ENCODE assay signal across 14 cellular contexts in the genomic region with DNA sequence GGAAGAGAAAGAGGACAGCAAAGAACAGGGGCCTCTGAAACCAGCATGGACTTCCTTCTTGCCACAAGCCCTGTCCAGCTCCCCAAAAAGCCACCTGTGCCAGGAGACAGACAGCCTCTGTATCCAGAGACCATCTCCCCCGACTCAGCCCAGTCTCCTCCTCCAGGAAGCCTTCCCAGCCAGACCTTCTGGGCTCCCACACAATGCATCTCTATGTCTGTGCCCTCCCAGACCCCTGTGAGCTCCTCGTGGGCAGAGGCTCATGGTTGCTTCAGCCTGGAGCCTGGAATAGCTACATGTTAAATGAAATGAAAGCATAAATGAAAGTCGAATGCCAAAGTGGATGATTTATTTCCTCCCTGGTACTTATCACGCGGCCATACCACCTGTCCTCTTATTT.
DNase-seq lines count a peak whose midpoint lies in the region; ATAC-seq and TF ChIP-seq lines count a peak whose summit lies in the region.
"Had no signal": no experiment of that assay in that cellular context is flagged by ENCODE, and none has a peak within 500 bp of the region (broad histone marks: within the 10 kb centered on the region; RNA-seq: fewer than 3 reads in every experiment).

No MANE protein-coding gene starts in this region.

- H3K27ac ChIP-seq in brain microvascular endothelial cell: peak overlapping the region; percentile 81
- H3K27ac ChIP-seq: thoracic aorta had no signal

- peaks cover 36% of the 10 kb centered on the region for H3K4me1 Mint-ChIP-seq in stimulated activated effector memory CD8-positive, alpha-beta T cell treated with anti-CD3 and anti-CD28 coated beads, Interleukin-12 subunit alpha, Interleukin-12 subunit beta, amount 100 ng/mL, for 72 hours
- peaks cover 18% of the 10 kb centered on the region for H3K4me1 Mint-ChIP-seq in activated T-cell treated with anti-CD3 and anti-CD28 coated beads, Interleukin-2, amount 50 U/mL, for 24 hours (ENCODE audit: low read depth)

- no peak overlapping the region for H3K4me3 ChIP-seq in brain microvascular endothelial cell (ENCODE audit: low read depth, low read length)
- H3K4me3 ChIP-seq: thoracic aorta had no signal

- ATAC-seq in stimulated activated effector memory CD8-positive, alpha-beta T cell treated with anti-CD3 and anti-CD28 coated beads, Interleukin-12 subunit alpha, Interleukin-12 subunit beta, amount 100 ng/mL, for 72 hours: no peak
- no peak for ATAC-seq in GM18868 (IDR thresholded peaks at IDR 0.05; ENCODE audit: unreplicated experiment)

- H3K27me3 ChIP-seq in brain microvascular endothelial cell (replicated peaks): no peaks in the 10 kb centered on the region

- in situ Hi-C loops in brain microvascular endothelial cell (cut with HindIII; ENCODE audit: low pct_ligation_motif_present, low sequenced_read_pairs): no loop called here

- H3K36me3 ChIP-seq in brain microvascular endothelial cell (replicated peaks): no peaks in the 10 kb centered on the region

- H3K27ac Mint-ChIP-seq in stimulated activated effector memory CD8-positive, alpha-beta T cell treated with anti-CD3 and anti-CD28 coated beads, Interleukin-12 subunit alpha, Interleukin-12 subunit beta, amount 100 ng/mL, for 72 hours: peak overlapping the region; percentile 56
- H3K27ac Mint-ChIP-seq in activated T-cell treated with anti-CD3 and anti-CD28 coated beads, Interleukin-2, amount 50 U/mL, for 24 hours: no peak overlapping the region
- H3K27ac Mint-ChIP-seq: activated naive CD4-positive, alpha-beta T cell treated with anti-CD3 and anti-CD28 coated beads, Interleukin-2, amount 10 ng/mL, durations not matched to agents 7 days and 5 days had no signal

- H3K9me3 Mint-ChIP-seq in stimulated activated effector memory CD8-positive, alpha-beta T cell treated with anti-CD3 and anti-CD28 coated beads, Interleukin-12 subunit alpha, Interleukin-12 subunit beta, amount 100 ng/mL, for 72 hours: no peaks in the 10 kb centered on the region
- H3K9me3 Mint-ChIP-seq in activated T-cell treated with anti-CD3 and anti-CD28 coated beads, Interleukin-2, amount 50 U/mL, for 24 hours: no peaks in the 10 kb centered on the region
- H3K9me3 Mint-ChIP-seq: activated naive CD4-positive, alpha-beta T cell treated with anti-CD3 and anti-CD28 coated beads, Interleukin-2, amount 10 ng/mL, durations not matched to agents 7 days and 5 days; neural crest cell had no signal

- no peak overlapping the region for H3K4me3 Mint-ChIP-seq in stimulated activated effector memory CD8-positive, alpha-beta T cell treated with anti-CD3 and anti-CD28 coated beads, Interleukin-12 subunit alpha, Interleukin-12 subunit beta, amount 100 ng/mL, for 72 hours
- H3K4me3 Mint-ChIP-seq in activated T-cell treated with anti-CD3 and anti-CD28 coated beads, Interleukin-2, amount 50 U/mL, for 24 hours: no peak overlapping the region
- H3K4me3 Mint-ChIP-seq: activated naive CD4-positive, alpha-beta T cell treated with anti-CD3 and anti-CD28 coated beads, Interleukin-2, amount 10 ng/mL, durations not matched to agents 7 days and 5 days had no signal

- H3K27me3 Mint-ChIP-seq in activated T-cell treated with anti-CD3 and anti-CD28 coated beads, Interleukin-2, amount 50 U/mL, for 24 hours: no peaks in the 10 kb centered on the region

- DNase-seq in NCI-H510A treated with DMSO at 0.1 percent for 48 hours (lab: John Stamatoyannopoulos, UW): peak; percentile 61
- DNase-seq in NCI-H510A (lab: John Stamatoyannopoulos, UW): no peak
- peak; percentile 54 for DNase-seq in NCI-H2107 (lab: John Stamatoyannopoulos, UW)
- DNase-seq in brain microvascular endothelial cell: no peak
- DNase-seq in stimulated activated effector memory CD8-positive, alpha-beta T cell treated with anti-CD3 and anti-CD28 coated beads, Interleukin-12 subunit alpha, Interleukin-12 subunit beta, amount 100 ng/mL, for 72 hours (ENCODE audit: low spot score in 2 of 2): no peak
- no peak for DNase-seq in AG20443 (ENCODE audit: low spot score)
- no peak for DNase-seq in activated T-cell treated with anti-CD3 and anti-CD28 coated beads, Interleukin-2, amount 50 U/mL, for 24 hours
- DNase-seq: activated naive CD4-positive, alpha-beta T cell treated with anti-CD3 and anti-CD28 coated beads, Interleukin-2, amount 10 ng/mL, durations not matched to agents 7 days and 5 days; retina; RPMI8226; T-helper 1 cell had no signal

- peaks cover 13% of the 10 kb centered on the region for H3K36me3 Mint-ChIP-seq in stimulated activated effector memory CD8-positive, alpha-beta T cell treated with anti-CD3 and anti-CD28 coated beads, Interleukin-12 subunit alpha, Interleukin-12 subunit beta, amount 100 ng/mL, for 72 hours
- H3K36me3 Mint-ChIP-seq in activated T-cell treated with anti-CD3 and anti-CD28 coated beads, Interleukin-2, amount 50 U/mL, for 24 hours (ENCODE audit: low read depth): peaks cover 8% of the 10 kb centered on the region
- H3K36me3 Mint-ChIP-seq: activated naive CD4-positive, alpha-beta T cell treated with anti-CD3 and anti-CD28 coated beads, Interleukin-2, amount 10 ng/mL, durations not matched to agents 7 days and 5 days had no signal

- TF ChIP-seq CTCF in brain microvascular endothelial cell (IDR thresholded peaks at IDR 0.05; ENCODE audit: low read depth, low read length, missing control alignments): no peak

Comparison
In these comparisons a context has a peak if more than half of its experiments do, and no peak if none do; other contexts are left out.
1. DNase-seq: peak in NCI-H510A treated with DMSO at 0.1 percent for 48 hours (single experiment) and NCI-H2107 (single experiment); none in NCI-H510A (single experiment), brain microvascular endothelial cell (single experiment), stimulated activated effector memory CD8-positive, alpha-beta T cell treated with anti-CD3 and anti-CD28 coated beads, Interleukin-12 subunit alpha, Interleukin-12 subunit beta, amount 100 ng/mL, for 72 hours (0 of 2), AG20443 (single experiment) and activated T-cell treated with anti-CD3 and anti-CD28 coated beads, Interleukin-2, amount 50 U/mL, for 24 hours (single experiment).